Comparison of ENCODE assay signal across 1 cellular context in the genomic region with DNA sequence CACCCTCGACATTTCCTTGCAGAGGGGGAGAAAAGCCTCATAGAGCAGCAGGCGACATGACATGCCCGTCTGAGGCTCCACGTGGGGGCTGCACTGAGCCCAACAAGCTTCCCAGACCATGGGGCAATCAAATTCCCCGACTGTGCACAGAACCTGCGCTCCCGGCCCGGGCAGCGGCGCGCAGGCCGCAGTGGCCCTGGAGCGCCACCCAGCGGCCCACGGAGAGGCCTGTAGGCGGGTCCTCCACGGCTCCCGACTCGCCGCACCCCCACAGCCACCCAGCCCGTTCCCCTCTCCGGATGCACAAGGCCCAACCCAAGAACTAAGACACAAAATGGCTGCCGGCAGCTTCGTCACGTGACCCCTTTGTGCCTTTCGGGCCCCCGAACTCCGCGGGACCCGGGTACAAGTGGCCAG.
TF ChIP-seq lines count a peak whose summit lies in the region.

No MANE protein-coding gene starts in this region.

TF ChIP-seq in K562, 482 proteins besides CTCF, POLR2A, EP300 and RAD21 (continued from another document and continues in another):
- TF ChIP-seq, protein P1, sequence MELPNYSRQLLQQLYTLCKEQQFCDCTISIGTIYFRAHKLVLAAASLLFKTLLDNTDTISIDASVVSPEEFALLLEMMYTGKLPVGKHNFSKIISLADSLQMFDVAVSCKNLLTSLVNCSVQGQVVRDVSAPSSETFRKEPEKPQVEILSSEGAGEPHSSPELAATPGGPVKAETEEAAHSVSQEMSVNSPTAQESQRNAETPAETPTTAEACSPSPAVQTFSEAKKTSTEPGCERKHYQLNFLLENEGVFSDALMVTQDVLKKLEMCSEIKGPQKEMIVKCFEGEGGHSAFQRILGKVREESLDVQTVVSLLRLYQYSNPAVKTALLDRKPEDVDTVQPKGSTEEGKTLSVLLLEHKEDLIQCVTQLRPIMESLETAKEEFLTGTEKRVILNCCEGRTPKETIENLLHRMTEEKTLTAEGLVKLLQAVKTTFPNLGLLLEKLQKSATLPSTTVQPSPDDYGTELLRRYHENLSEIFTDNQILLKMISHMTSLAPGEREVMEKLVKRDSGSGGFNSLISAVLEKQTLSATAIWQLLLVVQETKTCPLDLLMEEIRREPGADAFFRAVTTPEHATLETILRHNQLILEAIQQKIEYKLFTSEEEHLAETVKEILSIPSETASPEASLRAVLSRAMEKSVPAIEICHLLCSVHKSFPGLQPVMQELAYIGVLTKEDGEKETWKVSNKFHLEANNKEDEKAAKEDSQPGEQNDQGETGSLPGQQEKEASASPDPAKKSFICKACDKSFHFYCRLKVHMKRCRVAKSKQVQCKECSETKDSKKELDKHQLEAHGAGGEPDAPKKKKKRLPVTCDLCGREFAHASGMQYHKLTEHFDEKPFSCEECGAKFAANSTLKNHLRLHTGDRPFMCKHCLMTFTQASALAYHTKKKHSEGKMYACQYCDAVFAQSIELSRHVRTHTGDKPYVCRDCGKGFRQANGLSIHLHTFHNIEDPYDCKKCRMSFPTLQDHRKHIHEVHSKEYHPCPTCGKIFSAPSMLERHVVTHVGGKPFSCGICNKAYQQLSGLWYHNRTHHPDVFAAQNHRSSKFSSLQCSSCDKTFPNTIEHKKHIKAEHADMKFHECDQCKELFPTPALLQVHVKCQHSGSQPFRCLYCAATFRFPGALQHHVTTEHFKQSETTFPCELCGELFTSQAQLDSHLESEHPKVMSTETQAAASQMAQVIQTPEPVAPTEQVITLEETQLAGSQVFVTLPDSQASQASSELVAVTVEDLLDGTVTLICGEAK (IDR thresholded peaks at IDR 0.05), result no peak
- TF ChIP-seq, protein P1 (CRISPR knock-in tag; IDR thresholded peaks at IDR 0.05), result no peak
- TF ChIP-seq ZNF707 (CRISPR knock-in tag; conservative IDR thresholded peaks at IDR 0.05), result no peak
- TF ChIP-seq FOSL1 (tag; conservative IDR thresholded peaks at IDR 0.05), result no peak; the same call in 1 of the 2 replicates
- TF ChIP-seq, protein P2, sequence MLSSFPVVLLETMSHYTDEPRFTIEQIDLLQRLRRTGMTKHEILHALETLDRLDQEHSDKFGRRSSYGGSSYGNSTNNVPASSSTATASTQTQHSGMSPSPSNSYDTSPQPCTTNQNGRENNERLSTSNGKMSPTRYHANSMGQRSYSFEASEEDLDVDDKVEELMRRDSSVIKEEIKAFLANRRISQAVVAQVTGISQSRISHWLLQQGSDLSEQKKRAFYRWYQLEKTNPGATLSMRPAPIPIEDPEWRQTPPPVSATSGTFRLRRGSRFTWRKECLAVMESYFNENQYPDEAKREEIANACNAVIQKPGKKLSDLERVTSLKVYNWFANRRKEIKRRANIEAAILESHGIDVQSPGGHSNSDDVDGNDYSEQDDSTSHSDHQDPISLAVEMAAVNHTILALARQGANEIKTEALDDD (IDR thresholded peaks at IDR 0.05), result no peak
- TF ChIP-seq ZNF282 (CRISPR knock-in tag; IDR thresholded peaks at IDR 0.05), result no peak
- TF ChIP-seq, protein P3, sequence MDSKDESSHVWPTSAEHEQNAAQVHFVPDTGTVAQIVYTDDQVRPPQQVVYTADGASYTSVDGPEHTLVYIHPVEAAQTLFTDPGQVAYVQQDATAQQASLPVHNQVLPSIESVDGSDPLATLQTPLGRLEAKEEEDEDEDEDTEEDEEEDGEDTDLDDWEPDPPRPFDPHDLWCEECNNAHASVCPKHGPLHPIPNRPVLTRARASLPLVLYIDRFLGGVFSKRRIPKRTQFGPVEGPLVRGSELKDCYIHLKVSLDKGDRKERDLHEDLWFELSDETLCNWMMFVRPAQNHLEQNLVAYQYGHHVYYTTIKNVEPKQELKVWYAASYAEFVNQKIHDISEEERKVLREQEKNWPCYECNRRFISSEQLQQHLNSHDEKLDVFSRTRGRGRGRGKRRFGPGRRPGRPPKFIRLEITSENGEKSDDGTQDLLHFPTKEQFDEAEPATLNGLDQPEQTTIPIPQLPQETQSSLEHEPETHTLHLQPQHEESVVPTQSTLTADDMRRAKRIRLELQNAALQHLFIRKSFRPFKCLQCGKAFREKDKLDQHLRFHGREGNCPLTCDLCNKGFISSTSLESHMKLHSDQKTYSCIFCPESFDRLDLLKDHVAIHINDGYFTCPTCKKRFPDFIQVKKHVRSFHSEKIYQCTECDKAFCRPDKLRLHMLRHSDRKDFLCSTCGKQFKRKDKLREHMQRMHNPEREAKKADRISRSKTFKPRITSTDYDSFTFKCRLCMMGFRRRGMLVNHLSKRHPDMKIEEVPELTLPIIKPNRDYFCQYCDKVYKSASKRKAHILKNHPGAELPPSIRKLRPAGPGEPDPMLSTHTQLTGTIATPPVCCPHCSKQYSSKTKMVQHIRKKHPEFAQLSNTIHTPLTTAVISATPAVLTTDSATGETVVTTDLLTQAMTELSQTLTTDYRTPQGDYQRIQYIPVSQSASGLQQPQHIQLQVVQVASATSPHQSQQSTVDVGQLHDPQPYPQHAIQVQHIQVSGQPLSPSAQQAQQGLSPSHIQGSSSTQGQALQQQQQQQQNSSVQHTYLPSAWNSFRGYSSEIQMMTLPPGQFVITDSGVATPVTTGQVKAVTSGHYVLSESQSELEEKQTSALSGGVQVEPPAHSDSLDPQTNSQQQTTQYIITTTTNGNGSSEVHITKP (IDR thresholded peaks at IDR 0.05; ENCODE audit: partially characterized antibody), result peak; percentile 78
- TF ChIP-seq SLC30A9 (CRISPR knock-in tag; IDR thresholded peaks at IDR 0.05), result no peak
- TF ChIP-seq HNRNPH1 (optimal IDR thresholded peaks at IDR 0.05; ENCODE audit: low read depth, low read length), result no peak
- TF ChIP-seq, protein P4, sequence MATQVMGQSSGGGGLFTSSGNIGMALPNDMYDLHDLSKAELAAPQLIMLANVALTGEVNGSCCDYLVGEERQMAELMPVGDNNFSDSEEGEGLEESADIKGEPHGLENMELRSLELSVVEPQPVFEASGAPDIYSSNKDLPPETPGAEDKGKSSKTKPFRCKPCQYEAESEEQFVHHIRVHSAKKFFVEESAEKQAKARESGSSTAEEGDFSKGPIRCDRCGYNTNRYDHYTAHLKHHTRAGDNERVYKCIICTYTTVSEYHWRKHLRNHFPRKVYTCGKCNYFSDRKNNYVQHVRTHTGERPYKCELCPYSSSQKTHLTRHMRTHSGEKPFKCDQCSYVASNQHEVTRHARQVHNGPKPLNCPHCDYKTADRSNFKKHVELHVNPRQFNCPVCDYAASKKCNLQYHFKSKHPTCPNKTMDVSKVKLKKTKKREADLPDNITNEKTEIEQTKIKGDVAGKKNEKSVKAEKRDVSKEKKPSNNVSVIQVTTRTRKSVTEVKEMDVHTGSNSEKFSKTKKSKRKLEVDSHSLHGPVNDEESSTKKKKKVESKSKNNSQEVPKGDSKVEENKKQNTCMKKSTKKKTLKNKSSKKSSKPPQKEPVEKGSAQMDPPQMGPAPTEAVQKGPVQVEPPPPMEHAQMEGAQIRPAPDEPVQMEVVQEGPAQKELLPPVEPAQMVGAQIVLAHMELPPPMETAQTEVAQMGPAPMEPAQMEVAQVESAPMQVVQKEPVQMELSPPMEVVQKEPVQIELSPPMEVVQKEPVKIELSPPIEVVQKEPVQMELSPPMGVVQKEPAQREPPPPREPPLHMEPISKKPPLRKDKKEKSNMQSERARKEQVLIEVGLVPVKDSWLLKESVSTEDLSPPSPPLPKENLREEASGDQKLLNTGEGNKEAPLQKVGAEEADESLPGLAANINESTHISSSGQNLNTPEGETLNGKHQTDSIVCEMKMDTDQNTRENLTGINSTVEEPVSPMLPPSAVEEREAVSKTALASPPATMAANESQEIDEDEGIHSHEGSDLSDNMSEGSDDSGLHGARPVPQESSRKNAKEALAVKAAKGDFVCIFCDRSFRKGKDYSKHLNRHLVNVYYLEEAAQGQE (CRISPR knock-in tag; IDR thresholded peaks at IDR 0.05; ENCODE audit: low read depth), result no peak
- TF ChIP-seq NR2C1 (IDR thresholded peaks at IDR 0.05), result peak; percentile 48; the same call in 1 of the 2 replicates
- no peak for TF ChIP-seq NR2C1 (tag; IDR thresholded peaks at IDR 0.05)
- TF ChIP-seq STAT5B (CRISPR knock-in tag; IDR thresholded peaks at IDR 0.05), result no peak
- no peak for TF ChIP-seq ZNF444 (CRISPR knock-in tag; IDR thresholded peaks at IDR 0.05)
- no peak for TF ChIP-seq BRCA1 (IDR thresholded peaks at IDR 0.05)
- no peak for TF ChIP-seq BRCA1 (CRISPR knock-in tag; IDR thresholded peaks at IDR 0.05)
- TF ChIP-seq FOXA3 (CRISPR knock-in tag; conservative IDR thresholded peaks at IDR 0.05 in 1 of 2, IDR thresholded peaks at IDR 0.05 in 1 of 2), result no peak
- TF ChIP-seq, protein P5, sequence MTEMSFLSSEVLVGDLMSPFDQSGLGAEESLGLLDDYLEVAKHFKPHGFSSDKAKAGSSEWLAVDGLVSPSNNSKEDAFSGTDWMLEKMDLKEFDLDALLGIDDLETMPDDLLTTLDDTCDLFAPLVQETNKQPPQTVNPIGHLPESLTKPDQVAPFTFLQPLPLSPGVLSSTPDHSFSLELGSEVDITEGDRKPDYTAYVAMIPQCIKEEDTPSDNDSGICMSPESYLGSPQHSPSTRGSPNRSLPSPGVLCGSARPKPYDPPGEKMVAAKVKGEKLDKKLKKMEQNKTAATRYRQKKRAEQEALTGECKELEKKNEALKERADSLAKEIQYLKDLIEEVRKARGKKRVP (CRISPR knock-in tag; IDR thresholded peaks at IDR 0.05), result no peak
- TF ChIP-seq MAFF (IDR thresholded peaks at IDR 0.05; ENCODE audit: low read length), result no peak
- no peak for TF ChIP-seq KLF13 (tag; IDR thresholded peaks at IDR 0.05; ENCODE audit: borderline replicate concordance, low read depth)
- no peak for TF ChIP-seq TCFL5 (CRISPR knock-in tag; conservative IDR thresholded peaks at IDR 0.05)
- TF ChIP-seq FOXO4 (CRISPR knock-in tag; IDR thresholded peaks at IDR 0.05), result no peak
- no peak for TF ChIP-seq RHOXF2B (CRISPR knock-in tag; conservative IDR thresholded peaks at IDR 0.05)
- no peak for TF ChIP-seq ZNF277 (CRISPR knock-in tag; IDR thresholded peaks at IDR 0.05; ENCODE audit: borderline replicate concordance)
- 0 out of 2 replicates have a peak, but pooled peaks have one; percentile 94 for TF ChIP-seq EP400 (IDR thresholded peaks at IDR 0.05)
- TF ChIP-seq SMARCC2 (IDR thresholded peaks at IDR 0.05; ENCODE audit: low read depth), result peak; percentile 66
- no peak for TF ChIP-seq ZNF133 (CRISPR knock-in tag; IDR thresholded peaks at IDR 0.05)
- TF ChIP-seq, protein P6, sequence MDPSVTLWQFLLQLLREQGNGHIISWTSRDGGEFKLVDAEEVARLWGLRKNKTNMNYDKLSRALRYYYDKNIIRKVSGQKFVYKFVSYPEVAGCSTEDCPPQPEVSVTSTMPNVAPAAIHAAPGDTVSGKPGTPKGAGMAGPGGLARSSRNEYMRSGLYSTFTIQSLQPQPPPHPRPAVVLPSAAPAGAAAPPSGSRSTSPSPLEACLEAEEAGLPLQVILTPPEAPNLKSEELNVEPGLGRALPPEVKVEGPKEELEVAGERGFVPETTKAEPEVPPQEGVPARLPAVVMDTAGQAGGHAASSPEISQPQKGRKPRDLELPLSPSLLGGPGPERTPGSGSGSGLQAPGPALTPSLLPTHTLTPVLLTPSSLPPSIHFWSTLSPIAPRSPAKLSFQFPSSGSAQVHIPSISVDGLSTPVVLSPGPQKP (CRISPR knock-in tag; IDR thresholded peaks at IDR 0.05), result no peak
